Comparison of ENCODE assay signal across 1 cellular context in the genomic region with DNA sequence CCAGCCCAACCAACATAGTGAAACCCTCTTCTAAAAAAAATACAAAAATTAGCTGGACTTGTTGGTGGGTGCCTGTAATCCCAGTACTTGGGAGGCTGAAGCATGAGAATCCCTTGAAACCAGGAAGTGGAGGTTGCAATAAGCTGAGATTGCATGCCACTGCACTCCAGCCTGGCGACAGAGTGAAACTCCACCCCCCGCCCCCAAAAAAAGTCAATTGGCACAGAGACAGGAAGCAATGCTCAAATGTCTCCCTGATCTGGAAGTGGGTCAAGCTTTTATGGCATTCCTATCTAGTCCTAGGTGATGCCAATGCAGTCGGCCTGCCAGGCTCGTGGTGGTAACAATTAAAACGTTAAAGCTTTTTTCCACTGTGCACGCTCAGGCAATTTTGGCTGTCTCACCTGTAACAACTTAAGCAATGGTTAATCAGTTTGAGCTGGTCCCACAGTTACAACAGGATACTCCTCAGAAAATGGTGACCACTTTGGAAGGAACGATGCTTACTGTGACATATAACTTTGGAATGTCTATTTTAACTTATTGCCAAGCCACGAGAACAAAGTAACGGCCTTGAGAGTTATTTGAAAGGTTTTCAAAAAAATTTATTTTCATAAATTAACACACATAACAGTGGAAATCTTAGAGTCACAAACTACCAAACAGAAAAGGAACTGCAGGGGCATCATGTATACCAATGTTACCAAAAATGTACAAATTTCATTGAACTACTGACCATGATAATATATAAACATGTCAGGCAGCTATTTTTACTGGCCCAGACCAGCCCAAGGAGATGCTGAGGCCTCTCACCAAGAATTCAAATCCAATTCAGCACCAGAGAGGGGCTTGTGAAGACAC.
TF ChIP-seq lines count a peak whose summit lies in the region.

No MANE protein-coding gene starts in this region.

TF ChIP-seq in IMR-90, 13 proteins besides CTCF, POLR2A, EP300 and RAD21:
- TF ChIP-seq RFX5 (IDR thresholded peaks at IDR 0.05; ENCODE audit: low read depth, low read length) (no peak), MXI1 (IDR thresholded peaks at IDR 0.05; ENCODE audit: borderline replicate concordance, low read depth, low read length) (no peak), CEBPB (IDR thresholded peaks at IDR 0.05; ENCODE audit: low read depth, low read length) (peak; percentile 53), SMC3 (IDR thresholded peaks at IDR 0.05; ENCODE audit: low read depth, low read length) (no peak)
- TF ChIP-seq, protein P1, sequence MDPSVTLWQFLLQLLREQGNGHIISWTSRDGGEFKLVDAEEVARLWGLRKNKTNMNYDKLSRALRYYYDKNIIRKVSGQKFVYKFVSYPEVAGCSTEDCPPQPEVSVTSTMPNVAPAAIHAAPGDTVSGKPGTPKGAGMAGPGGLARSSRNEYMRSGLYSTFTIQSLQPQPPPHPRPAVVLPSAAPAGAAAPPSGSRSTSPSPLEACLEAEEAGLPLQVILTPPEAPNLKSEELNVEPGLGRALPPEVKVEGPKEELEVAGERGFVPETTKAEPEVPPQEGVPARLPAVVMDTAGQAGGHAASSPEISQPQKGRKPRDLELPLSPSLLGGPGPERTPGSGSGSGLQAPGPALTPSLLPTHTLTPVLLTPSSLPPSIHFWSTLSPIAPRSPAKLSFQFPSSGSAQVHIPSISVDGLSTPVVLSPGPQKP (IDR thresholded peaks at IDR 0.05; ENCODE audit: borderline replicate concordance, low read depth, low read length): no peak
